In genomic region chr2:6800553-6800952, GRCh38 we compare ENCODE assay signal across 14 cellular contexts.
"Had no signal": no experiment of that assay in that cellular context is flagged by ENCODE, and none has a peak within 500 bp of the region (broad histone marks: within the 10 kb centered on the region; RNA-seq: fewer than 3 reads in every experiment).

No MANE protein-coding gene starts in this region.

- H3K4me3 ChIP-seq: ascending aorta, left ventricle myocardium inferior had no signal

- H3K9me3 ChIP-seq: ascending aorta, left ventricle myocardium inferior, neutrophil had no signal

- H3K36me3 ChIP-seq: ascending aorta, left ventricle myocardium inferior, neutrophil had no signal

- H3K27ac ChIP-seq: ascending aorta, epithelial cell of prostate, left ventricle myocardium inferior, neutrophil, parathyroid adenoma had no signal

- H2AFZ ChIP-seq: parathyroid adenoma had no signal

- DNase-seq: activated B cell treated with CpG ODN at 0.5 μM for 24 hours; activated CD4-positive, alpha-beta T cell treated with anti-CD3 and anti-CD28 coated beads, Interleukin-2, amount 10 ng/mL, durations not matched to agents 7 days and 5 days; activated naive CD4-positive, alpha-beta T cell; activated naive CD8-positive, alpha-beta T cell treated with anti-CD3 and anti-CD28 coated beads, Interleukin-2, amount 10 ng/mL, durations not matched to agents 7 days and 5 days; activated T-cell treated with anti-CD3 and anti-CD28 coated beads for 4 hours; dermis blood vessel endothelial cell; left ventricle myocardium inferior; naive thymus-derived CD8-positive, alpha-beta T cell; stimulated activated CD4-positive, alpha-beta T cell treated with anti-CD3 and anti-CD28 coated beads, Interleukin-2, amount 100 ng/mL, for 48 hours; T-helper 2 cell had no signal

- H3K9ac ChIP-seq: parathyroid adenoma had no signal

- H3K79me2 ChIP-seq: parathyroid adenoma had no signal

- H3K4me1 ChIP-seq: ascending aorta, left ventricle myocardium inferior, parathyroid adenoma had no signal

- H3K27me3 ChIP-seq: ascending aorta had no signal
